Comparison of ENCODE assay signal across 7 cellular contexts in genomic region chr9:136704741-136705140, GRCh38. TPM values are rescaled to one million over a fixed set of nuclear protein-coding genes. Genes with fewer than 3 reads are reported as not detected.
"Had no signal": no experiment of that assay in that cellular context is flagged by ENCODE, and none has a peak within 500 bp of the region (broad histone marks: within the 10 kb centered on the region; RNA-seq: fewer than 3 reads in every experiment).

No MANE protein-coding gene starts in this region.

RNA-seq across cellular contexts. Expression of gene DIPK1B, which starts 7.6 kb away (rescaled TPM):
- total RNA-seq: osteoblast had no signal

RNA-seq across cellular contexts. Expression of gene LCN10, which starts 38.0 kb away (rescaled TPM):
- total RNA-seq: natural killer cell, occipital lobe, osteoblast, progenitor cell of endocrine pancreas, temporal lobe had no signal
- polyA plus RNA-seq: neural cell had no signal

RNA-seq across cellular contexts. Expression of gene EGFL7, which starts 42.0 kb away (rescaled TPM):
- polyA plus RNA-seq: naive thymus-derived CD4-positive, alpha-beta T cell had no signal

RNA-seq across cellular contexts. Expression of gene LCN6, which starts 43.6 kb away (rescaled TPM):
- total RNA-seq: naive thymus-derived CD4-positive, alpha-beta T cell; natural killer cell; occipital lobe; osteoblast; progenitor cell of endocrine pancreas; temporal lobe had no signal
- polyA plus RNA-seq: naive thymus-derived CD4-positive, alpha-beta T cell; neural cell had no signal
